ENCODE assay signal across 21 cellular contexts in the genomic region with DNA sequence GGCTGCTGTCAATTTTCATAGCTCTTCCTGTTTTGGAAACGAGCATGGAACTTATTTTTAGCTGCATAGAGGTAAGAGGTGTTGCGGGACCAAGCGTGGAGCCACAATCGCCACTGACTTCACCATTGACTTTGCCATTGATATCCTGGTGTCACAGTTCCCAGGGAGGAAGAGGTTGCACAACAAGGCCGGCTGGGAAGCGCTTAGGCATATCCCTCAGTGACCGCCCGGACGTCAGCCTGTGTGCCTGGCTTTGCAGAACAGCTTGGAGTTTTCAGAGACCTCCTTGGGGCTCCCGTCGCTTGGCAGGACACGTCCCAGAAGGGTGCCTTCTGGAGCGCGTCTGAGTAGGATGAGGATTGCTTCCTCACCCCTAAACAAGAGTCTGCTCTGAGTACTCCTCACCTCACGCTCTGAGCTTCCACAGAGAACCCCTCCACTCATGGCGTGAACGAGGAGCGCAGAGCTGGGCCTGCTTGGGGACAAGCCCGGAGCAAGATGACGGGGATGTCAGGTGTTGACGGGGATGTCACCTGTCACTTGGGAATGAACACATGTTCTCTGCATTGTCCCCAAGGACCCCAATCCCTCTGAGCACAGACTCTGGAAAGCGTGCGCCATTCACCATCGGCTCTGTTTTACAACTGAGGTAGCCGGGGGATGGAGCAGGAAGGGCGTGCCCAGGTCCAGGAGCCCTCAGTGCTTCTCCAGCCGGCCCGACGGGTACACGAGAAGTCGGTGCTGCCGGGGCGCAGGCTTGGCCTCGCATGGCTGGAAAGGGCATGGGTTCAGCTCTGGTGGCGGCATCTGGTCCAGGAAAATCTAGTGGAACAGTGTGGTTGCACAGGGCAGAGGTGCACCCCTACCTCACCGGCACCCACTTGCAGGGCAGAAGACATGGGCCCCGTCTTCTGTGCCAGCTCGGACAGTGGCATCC.
DNase-seq lines count a peak whose midpoint lies in the region; ATAC-seq and TF ChIP-seq lines count a peak whose summit lies in the region.
"Had no signal": no experiment of that assay in that cellular context is flagged by ENCODE, and none has a peak within 500 bp of the region (broad histone marks: within the 10 kb centered on the region; RNA-seq: fewer than 3 reads in every experiment).

No MANE protein-coding gene starts in this region.

- CTCF ChIA-PET in activated CD8-positive, alpha-beta memory T cell treated with anti-CD3 and anti-CD28 coated beads, Interleukin-2, amount 10 ng/mL, durations not matched to agents 7 days and 5 days (lab: Charles Lee): no interaction called here

- no peak overlapping the region for H3K27ac ChIP-seq in osteoblast (ENCODE audit: low read depth, low read length)
- H3K27ac ChIP-seq: 22Rv1, GM23248, RWPE1 had no signal

- no peak for ATAC-seq in activated CD8-positive, alpha-beta memory T cell treated with anti-CD3 and anti-CD28 coated beads, Interleukin-2, amount 10 ng/mL, durations not matched to agents 7 days and 5 days
- ATAC-seq in GM21619 (IDR thresholded peaks at IDR 0.05; ENCODE audit: unreplicated experiment) (no peak), HG03095 (IDR thresholded peaks at IDR 0.05; ENCODE audit: unreplicated experiment) (no peak)

- H3K27ac Mint-ChIP-seq in activated CD8-positive, alpha-beta memory T cell treated with anti-CD3 and anti-CD28 coated beads, Interleukin-2, amount 10 ng/mL, durations not matched to agents 7 days and 5 days: no peak overlapping the region
- H3K27ac Mint-ChIP-seq: HFFc6 had no signal

- no peaks in the 10 kb centered on the region for H3K27me3 Mint-ChIP-seq in activated CD8-positive, alpha-beta memory T cell treated with anti-CD3 and anti-CD28 coated beads, Interleukin-2, amount 10 ng/mL, durations not matched to agents 7 days and 5 days

- no peak overlapping the region for H2AFZ ChIP-seq in osteoblast (ENCODE audit: low read length)
- H2AFZ ChIP-seq: GM23248 had no signal

- no peak overlapping the region for H3K4me3 Mint-ChIP-seq in activated CD8-positive, alpha-beta memory T cell treated with anti-CD3 and anti-CD28 coated beads, Interleukin-2, amount 10 ng/mL, durations not matched to agents 7 days and 5 days
- H3K4me3 Mint-ChIP-seq: HFFc6 had no signal

- no peaks in the 10 kb centered on the region for H3K36me3 Mint-ChIP-seq in activated CD8-positive, alpha-beta memory T cell treated with anti-CD3 and anti-CD28 coated beads, Interleukin-2, amount 10 ng/mL, durations not matched to agents 7 days and 5 days

- no peak overlapping the region for H3K4me2 ChIP-seq in osteoblast (ENCODE audit: insufficient read depth, low read length)

- TF ChIP-seq CTCF in osteoblast (IDR thresholded peaks at IDR 0.05; ENCODE audit: extremely low read depth, low read depth, low read length): no peak
- TF ChIP-seq CTCF in BE2C (IDR thresholded peaks at IDR 0.05; ENCODE audit: low read depth, low read length): no peak

- H3K9me3 Mint-ChIP-seq in activated CD8-positive, alpha-beta memory T cell treated with anti-CD3 and anti-CD28 coated beads, Interleukin-2, amount 10 ng/mL, durations not matched to agents 7 days and 5 days (ENCODE audit: low read depth): no peaks in the 10 kb centered on the region

- H3K36me3 ChIP-seq in osteoblast (ENCODE audit: insufficient read depth, low read length): no peaks in the 10 kb centered on the region
- no peaks in the 10 kb centered on the region for H3K36me3 ChIP-seq in BE2C
- H3K36me3 ChIP-seq: HAP-1 had no signal

- H3K4me1 ChIP-seq in osteoblast (ENCODE audit: insufficient read depth, low read length) (no peaks in the 10 kb centered on the region), BE2C (no peaks in the 10 kb centered on the region)
- H3K4me1 ChIP-seq: HAP-1 had no signal

- H3K4me3 ChIP-seq in osteoblast (ENCODE audit: insufficient read depth, low read length): no peak overlapping the region
- no peak overlapping the region for H3K4me3 ChIP-seq in BE2C (ENCODE audit: low read depth, low read length)
- H3K4me3 ChIP-seq: GM23248, HAP-1 had no signal

- no peaks in the 10 kb centered on the region for H3K79me2 ChIP-seq in osteoblast (ENCODE audit: insufficient read depth, low read length)

- H3K9me3 ChIP-seq in osteoblast (ENCODE audit: low read depth, low read length) (no peaks in the 10 kb centered on the region), BE2C (no peaks in the 10 kb centered on the region)
- H3K9me3 ChIP-seq: HAP-1 had no signal

- DNase-seq in activated CD8-positive, alpha-beta memory T cell treated with anti-CD3 and anti-CD28 coated beads for 24 hours: peak; percentile 47
- DNase-seq in activated CD8-positive, alpha-beta memory T cell treated with anti-CD3 and anti-CD28 coated beads, Interleukin-2, amount 10 ng/mL, durations not matched to agents 7 days and 5 days: no peak
- DNase-seq in islet precursor cell: peak; percentile 39
- DNase-seq in osteoblast (ENCODE audit: insufficient read length, low spot score, missing footprints): peak; percentile 44
- DNase-seq in ureter (ENCODE audit: low spot score): peak; percentile 39
- DNase-seq in BE2C: no peak
- DNase-seq: ACHN, DMS153, DND-41, GM23248, HFFc6, KBM-7, NCI-H2029, NCI-H2227 treated with DMSO at 0.1 percent for 48 hours, NCI-H69, SHP77 had no signal

- H4K20me1 ChIP-seq in osteoblast (ENCODE audit: insufficient read depth, low read length): no peaks in the 10 kb centered on the region

- H3K27me3 ChIP-seq in osteoblast (ENCODE audit: insufficient read depth, low read length) (no peaks in the 10 kb centered on the region), BE2C (0 out of 2 replicates have a peak, but pooled peaks cover 3% of the 10 kb centered on the region)

- no peaks in the 10 kb centered on the region for H3K4me1 Mint-ChIP-seq in activated CD8-positive, alpha-beta memory T cell treated with anti-CD3 and anti-CD28 coated beads, Interleukin-2, amount 10 ng/mL, durations not matched to agents 7 days and 5 days

Comparison
In these comparisons a context has a peak if more than half of its experiments do, and no peak if none do; other contexts are left out.
1. DNase-seq: peak in activated CD8-positive, alpha-beta memory T cell treated with anti-CD3 and anti-CD28 coated beads for 24 hours (single experiment), islet precursor cell (single experiment), osteoblast (single experiment) and ureter (single experiment); none in activated CD8-positive, alpha-beta memory T cell treated with anti-CD3 and anti-CD28 coated beads, Interleukin-2, amount 10 ng/mL, durations not matched to agents 7 days and 5 days (single experiment) and BE2C (single experiment).